In genomic region chr9:120905794-120906248, GRCh38 we compare ENCODE assay signal across 19 cellular contexts. TPM values are rescaled to one million over a fixed set of nuclear protein-coding genes. Genes with fewer than 3 reads are reported as not detected.
A peak's percentile ranks its signal among the peaks of the same experiment; 100 is the strongest.
DNase-seq lines count a peak whose midpoint lies in the region; ATAC-seq and TF ChIP-seq lines count a peak whose summit lies in the region.
"Had no signal": no experiment of that assay in that cellular context is flagged by ENCODE, and none has a peak within 500 bp of the region (broad histone marks: within the 10 kb centered on the region; RNA-seq: fewer than 3 reads in every experiment).

No MANE protein-coding gene starts in this region.

- TF ChIP-seq CTCF in gastrocnemius medialis (IDR thresholded peaks at IDR 0.05 in 4 of 5, conservative IDR thresholded peaks at IDR 0.05 in 1 of 5) = no peak

- H3K27ac ChIP-seq in KOPT-K1 (ENCODE audit: low read depth, low read length, poor library complexity, severe bottlenecking) (peak overlapping the region; percentile 74), gastrocnemius medialis (no peak overlapping the region)
- H3K27ac ChIP-seq: HL-60, KMS-11, neural progenitor cell, right atrium auricular region, RWPE1, thyroid gland had no signal

- H3K4me1 Mint-ChIP-seq in activated CD4-positive, alpha-beta T cell treated with anti-CD3 and anti-CD28 coated beads, Interleukin-2, amount 10 ng/mL, durations not matched to agents 7 days and 5 days = peaks cover 90% of the 10 kb centered on the region
- peaks cover 86% of the 10 kb centered on the region for H3K4me1 Mint-ChIP-seq in stimulated activated effector memory CD8-positive, alpha-beta T cell treated with anti-CD3 and anti-CD28 coated beads, Interleukin-12 subunit alpha, Interleukin-12 subunit beta, amount 100 ng/mL, for 72 hours

- peak in 1 of 2 donors; percentile 28 for ATAC-seq in activated naive CD4-positive, alpha-beta T cell treated with anti-CD3 and anti-CD28 coated beads, Interleukin-2, amount 50 U/mL, for 72 hours
- no peak for ATAC-seq in stimulated activated effector memory CD8-positive, alpha-beta T cell treated with anti-CD3 and anti-CD28 coated beads, Interleukin-12 subunit alpha, Interleukin-12 subunit beta, amount 100 ng/mL, for 72 hours
- no peak for ATAC-seq in gastrocnemius medialis
- ATAC-seq in GM19455 (IDR thresholded peaks at IDR 0.05; ENCODE audit: unreplicated experiment) = no peak

- CTCF ChIA-PET in activated CD4-positive, alpha-beta T cell treated with anti-CD3 and anti-CD28 coated beads, Interleukin-2, amount 10 ng/mL, durations not matched to agents 7 days and 5 days (lab: Charles Lee) = interaction anchor here (1.2 to 1.5 kb wide), 2 partner anchors 13 to 15 kb away, joined by 3 to 4 read pairs; no protein-coding TSS in a partner anchor

- H3K36me3 Mint-ChIP-seq in activated CD4-positive, alpha-beta T cell treated with anti-CD3 and anti-CD28 coated beads, Interleukin-2, amount 10 ng/mL, durations not matched to agents 7 days and 5 days (ENCODE audit: low read depth) = peaks cover 90% of the 10 kb centered on the region
- H3K36me3 Mint-ChIP-seq in activated naive CD4-positive, alpha-beta T cell treated with anti-CD3 and anti-CD28 coated beads, Interleukin-2, amount 50 U/mL, for 72 hours = peaks cover 47 to 78% of the 10 kb centered on the region in 2 donors
- peaks cover 100% of the 10 kb centered on the region for H3K36me3 Mint-ChIP-seq in stimulated activated effector memory CD8-positive, alpha-beta T cell treated with anti-CD3 and anti-CD28 coated beads, Interleukin-12 subunit alpha, Interleukin-12 subunit beta, amount 100 ng/mL, for 72 hours
- H3K36me3 Mint-ChIP-seq: neural progenitor cell had no signal

- H3K36me3 ChIP-seq in KOPT-K1 (ENCODE audit: insufficient read depth, low read length) (no peaks in the 10 kb centered on the region), gastrocnemius medialis (no peaks in the 10 kb centered on the region)
- H3K36me3 ChIP-seq: neural progenitor cell, thyroid gland had no signal

- intact Hi-C loops in gastrocnemius medialis (cut with DNase I; ENCODE audit: low total_unique reads) = no loop called here

- no peak overlapping the region for H3K4me3 Mint-ChIP-seq in activated CD4-positive, alpha-beta T cell treated with anti-CD3 and anti-CD28 coated beads, Interleukin-2, amount 10 ng/mL, durations not matched to agents 7 days and 5 days
- no peak overlapping the region for H3K4me3 Mint-ChIP-seq in stimulated activated effector memory CD8-positive, alpha-beta T cell treated with anti-CD3 and anti-CD28 coated beads, Interleukin-12 subunit alpha, Interleukin-12 subunit beta, amount 100 ng/mL, for 72 hours
- H3K4me3 Mint-ChIP-seq: HFFc6, neural progenitor cell had no signal

- no peaks in the 10 kb centered on the region for H3K9me3 Mint-ChIP-seq in activated CD4-positive, alpha-beta T cell treated with anti-CD3 and anti-CD28 coated beads, Interleukin-2, amount 10 ng/mL, durations not matched to agents 7 days and 5 days
- H3K9me3 Mint-ChIP-seq in activated naive CD4-positive, alpha-beta T cell treated with anti-CD3 and anti-CD28 coated beads, Interleukin-2, amount 50 U/mL, for 72 hours = no peaks in the 10 kb centered on the region
- H3K9me3 Mint-ChIP-seq in stimulated activated effector memory CD8-positive, alpha-beta T cell treated with anti-CD3 and anti-CD28 coated beads, Interleukin-12 subunit alpha, Interleukin-12 subunit beta, amount 100 ng/mL, for 72 hours = no peaks in the 10 kb centered on the region
- H3K9me3 Mint-ChIP-seq: HFFc6, neural progenitor cell had no signal

- DNase-seq in activated CD4-positive, alpha-beta T cell treated with anti-CD3 and anti-CD28 coated beads, Interleukin-2, amount 10 ng/mL, durations not matched to agents 7 days and 5 days = no peak
- no peak for DNase-seq in activated CD4-positive, alpha-beta T cell treated with anti-CD3 and anti-CD28 coated beads, Interleukin-2, amount 50 U/mL, for 1 hour
- no peak for DNase-seq in activated naive CD4-positive, alpha-beta T cell treated with anti-CD3 and anti-CD28 coated beads, Interleukin-2, amount 50 U/mL, for 72 hours (ENCODE audit: low spot score in 2 of 2)
- no peak for DNase-seq in stimulated activated effector memory CD8-positive, alpha-beta T cell treated with anti-CD3 and anti-CD28 coated beads, Interleukin-12 subunit alpha, Interleukin-12 subunit beta, amount 100 ng/mL, for 72 hours (ENCODE audit: low spot score in 2 of 2)
- no peak for DNase-seq in gastrocnemius medialis
- no peak for DNase-seq in cerebellar cortex (ENCODE audit: low spot score)
- DNase-seq: activated CD4-positive, alpha-beta T cell treated with anti-CD3 and anti-CD28 coated beads for 1 hour; HFFc6; mammary epithelial cell; NCI-H146; NCI-H526 had no signal

- no peaks in the 10 kb centered on the region for H3K27me3 ChIP-seq in gastrocnemius medialis
- H3K27me3 ChIP-seq: neural progenitor cell, right atrium auricular region, thyroid gland had no signal

- no peaks in the 10 kb centered on the region for H3K9me3 ChIP-seq in KOPT-K1 (ENCODE audit: insufficient read depth, low read length, poor library complexity, severe bottlenecking)
- H3K9me3 ChIP-seq in gastrocnemius medialis = no peaks in the 10 kb centered on the region
- H3K9me3 ChIP-seq: right atrium auricular region, thyroid gland had no signal

- in situ Hi-C loops in gastrocnemius medialis (cut with MboI; ENCODE audit: low sequenced_read_pairs in 4 of 4) = no loop called here

- POLR2A ChIA-PET in activated CD4-positive, alpha-beta T cell treated with anti-CD3 and anti-CD28 coated beads, Interleukin-2, amount 10 ng/mL, durations not matched to agents 7 days and 5 days (lab: Charles Lee) = no interaction called here

- H3K27me3 Mint-ChIP-seq in activated CD4-positive, alpha-beta T cell treated with anti-CD3 and anti-CD28 coated beads, Interleukin-2, amount 10 ng/mL, durations not matched to agents 7 days and 5 days = no peaks in the 10 kb centered on the region

- no peak for TF ChIP-seq POLR2A in gastrocnemius medialis (IDR thresholded peaks at IDR 0.05)

- H3K4me1 ChIP-seq in gastrocnemius medialis = no peaks in the 10 kb centered on the region
- H3K4me1 ChIP-seq: neural progenitor cell, right atrium auricular region, thyroid gland had no signal

- H3K4me3 ChIP-seq in gastrocnemius medialis = no peak overlapping the region
- H3K4me3 ChIP-seq: neural progenitor cell, right atrium auricular region, thyroid gland had no signal

- peak overlapping the region; percentile 87 for H3K27ac Mint-ChIP-seq in activated CD4-positive, alpha-beta T cell treated with anti-CD3 and anti-CD28 coated beads, Interleukin-2, amount 10 ng/mL, durations not matched to agents 7 days and 5 days
- H3K27ac Mint-ChIP-seq in activated naive CD4-positive, alpha-beta T cell treated with anti-CD3 and anti-CD28 coated beads, Interleukin-2, amount 50 U/mL, for 72 hours = peak overlapping the region; percentile 85 to 96
- H3K27ac Mint-ChIP-seq in stimulated activated effector memory CD8-positive, alpha-beta T cell treated with anti-CD3 and anti-CD28 coated beads, Interleukin-12 subunit alpha, Interleukin-12 subunit beta, amount 100 ng/mL, for 72 hours = peak overlapping the region; percentile 93
- H3K27ac Mint-ChIP-seq: HFFc6, neural progenitor cell had no signal

RNA-seq across cellular contexts. Expression of gene TRAF1, which starts 20.8 kb away (rescaled TPM):
- total RNA-seq in activated CD4-positive, alpha-beta T cell treated with anti-CD3 and anti-CD28 coated beads, Interleukin-2, amount 10 ng/mL, durations not matched to agents 7 days and 5 days = 10 to 100 TPM; 61.9 to 64.3 TPM
- total RNA-seq in activated naive CD4-positive, alpha-beta T cell treated with anti-CD3 and anti-CD28 coated beads, Interleukin-2, amount 50 U/mL, for 72 hours = 100 to 1,000 TPM in 1 of 2 donors, 10 to 100 TPM in 1; 99.5 to 100 TPM
- total RNA-seq in gastrocnemius medialis = 1 to 10 TPM in 1 of 4 donors, under 1 TPM in 3; 0.42 to 1.6 (median 0.77) TPM

RNA-seq across cellular contexts. Expression of gene PHF19, which starts 28.8 kb away (rescaled TPM):
- total RNA-seq in activated CD4-positive, alpha-beta T cell treated with anti-CD3 and anti-CD28 coated beads, Interleukin-2, amount 10 ng/mL, durations not matched to agents 7 days and 5 days = 100 to 1,000 TPM; 331 to 351 TPM
- 100 to 1,000 TPM; 305 to 312 TPM for total RNA-seq in activated naive CD4-positive, alpha-beta T cell treated with anti-CD3 and anti-CD28 coated beads, Interleukin-2, amount 50 U/mL, for 72 hours
- total RNA-seq in gastrocnemius medialis = 10 to 100 TPM in 2 of 4 donors, 1 to 10 TPM in 2; 9.2 to 12.5 (median 10.8) TPM

Comparison
In these comparisons a context has a peak if more than half of its experiments do, and no peak if none do; other contexts are left out.
1. RNA of gene TRAF1, which starts 20.8 kb away (total RNA-seq): 99.5 to 100 TPM in activated naive CD4-positive, alpha-beta T cell treated with anti-CD3 and anti-CD28 coated beads, Interleukin-2, amount 50 U/mL, for 72 hours and 61.9 to 64.3 TPM in activated CD4-positive, alpha-beta T cell treated with anti-CD3 and anti-CD28 coated beads, Interleukin-2, amount 10 ng/mL, durations not matched to agents 7 days and 5 days; 0.42 to 1.6 TPM in gastrocnemius medialis; every median in the first group is over 10 times any median in the second.
2. RNA of gene PHF19, which starts 28.8 kb away (total RNA-seq): 331 to 351 TPM in activated CD4-positive, alpha-beta T cell treated with anti-CD3 and anti-CD28 coated beads, Interleukin-2, amount 10 ng/mL, durations not matched to agents 7 days and 5 days and 305 to 312 TPM in activated naive CD4-positive, alpha-beta T cell treated with anti-CD3 and anti-CD28 coated beads, Interleukin-2, amount 50 U/mL, for 72 hours; 9.2 to 12.5 TPM in gastrocnemius medialis; every median in the first group is over 10 times any median in the second.
3. Peak in every context shown above with its lines, with median percentiles within 50 percentile points of each other: H3K27ac Mint-ChIP-seq.